ENCODE assay signal across 25 cellular contexts in genomic region chr19:279231-279630, GRCh38.
"Had no signal": no experiment of that assay in that cellular context is flagged by ENCODE, and none has a peak within 500 bp of the region (broad histone marks: within the 10 kb centered on the region; RNA-seq: fewer than 3 reads in every experiment).

No MANE protein-coding gene starts in this region.

- DNase-seq: Kasumi-1, MV-4-11, NCI-H1048, NCI-H1105, NCI-H1417 treated with DMSO at 0.1 percent for 48 hours, NCI-H146, NCI-H187, NCI-H2029, NCI-H2081 treated with DMSO at 0.1 percent for 48 hours, NCI-H2171, NCI-H226, NCI-H446, NCI-H510A, NCI-H524 treated with DMSO at 0.1 percent for 48 hours, NCI-H69, NCI-H774, Right ventricle myocardium superior, RPMI8226, SIG-M5 had no signal

- H3K36me3 Mint-ChIP-seq: IgD-negative memory B cell had no signal

- H3K36me3 ChIP-seq: SJSA1 had no signal

- H3K4me1 ChIP-seq: SJSA1 had no signal

- H3K9me3 Mint-ChIP-seq: IgD-negative memory B cell had no signal

- H3K27me3 ChIP-seq: SJSA1 had no signal

- H3K4me3 Mint-ChIP-seq: IgD-negative memory B cell had no signal

- H3K4me3 ChIP-seq: K562, SJSA1, SK-N-MC had no signal

- H3K4me1 Mint-ChIP-seq: IgD-negative memory B cell had no signal

- H3K9me3 ChIP-seq: SJSA1 had no signal

- H3K4me2 ChIP-seq: KMS-11 had no signal

- H3K27ac ChIP-seq: HL-60, KMS-11, SJSA1, SK-N-MC had no signal

- H3K9ac ChIP-seq: KMS-11 had no signal

- H3K27ac Mint-ChIP-seq: IgD-negative memory B cell had no signal
